In genomic region chr1:116990612-116991151, GRCh38 we compare ENCODE assay signal across 9 cellular contexts. TPM values are rescaled to one million over a fixed set of nuclear protein-coding genes. Genes with fewer than 3 reads are reported as not detected.
DNase-seq lines count a peak whose midpoint lies in the region; ATAC-seq and TF ChIP-seq lines count a peak whose summit lies in the region.
"Had no signal": no experiment of that assay in that cellular context is flagged by ENCODE, and none has a peak within 500 bp of the region (broad histone marks: within the 10 kb centered on the region; RNA-seq: fewer than 3 reads in every experiment).

No MANE protein-coding gene starts in this region.

- ATAC-seq in left lobe of liver (peak; percentile 60), GM18502 (IDR thresholded peaks at IDR 0.05; ENCODE audit: poor library complexity, unreplicated experiment) (no peak), GM21447 (IDR thresholded peaks at IDR 0.05; ENCODE audit: unreplicated experiment) (no peak)

- peak; percentile 80 for DNase-seq in NCI-H2171 (lab: John Stamatoyannopoulos, UW)
- peak; percentile 98 for DNase-seq in MCF 10A (ENCODE audit: unreplicated experiment)
- no peak for DNase-seq in left lobe of liver (ENCODE audit: low spot score)
- peak; percentile 74 to 86 for DNase-seq in tibial nerve (ENCODE audit: low spot score in 2 of 2)
- DNase-seq in NCI-H526 (lab: John Stamatoyannopoulos, UW) = no peak
- DNase-seq in NCI-H2227 treated with DMSO at 0.1 percent for 48 hours (lab: John Stamatoyannopoulos, UW) = no peak

- peaks cover 30% of the 10 kb centered on the region for H3K4me1 Mint-ChIP-seq in MCF 10A (ENCODE audit: insufficient read depth, unreplicated experiment)

- H3K4me3 Mint-ChIP-seq in MCF 10A (ENCODE audit: unreplicated experiment) = peak overlapping the region; percentile 2

- H3K36me3 Mint-ChIP-seq in MCF 10A (ENCODE audit: insufficient read depth, unreplicated experiment) = peaks cover 13% of the 10 kb centered on the region
- H3K36me3 Mint-ChIP-seq: activated naive CD4-positive, alpha-beta T cell treated with anti-CD3 and anti-CD28 coated beads, Interleukin-2, amount 50 U/mL, for 24 hours had no signal

- peak overlapping the region; percentile 89 for H3K27ac Mint-ChIP-seq in MCF 10A (ENCODE audit: low read depth, unreplicated experiment)
- H3K27ac Mint-ChIP-seq: activated naive CD4-positive, alpha-beta T cell treated with anti-CD3 and anti-CD28 coated beads, Interleukin-2, amount 50 U/mL, for 24 hours had no signal

- H3K27ac ChIP-seq in tibial nerve = peak overlapping the region in 2 of 4 donors; percentile 36 to 49

- no peak for TF ChIP-seq CTCF in MCF 10A (IDR thresholded peaks at IDR 0.05; ENCODE audit: unreplicated experiment)
- TF ChIP-seq CTCF in tibial nerve (IDR thresholded peaks at IDR 0.05) = no peak

- H3K9me3 Mint-ChIP-seq in MCF 10A (ENCODE audit: unreplicated experiment) = peaks cover 8% of the 10 kb centered on the region
- H3K9me3 Mint-ChIP-seq: activated naive CD4-positive, alpha-beta T cell treated with anti-CD3 and anti-CD28 coated beads, Interleukin-2, amount 50 U/mL, for 24 hours had no signal

- peak in 1 of 2 donors; percentile 81 for TF ChIP-seq EP300 in tibial nerve (IDR thresholded peaks at IDR 0.05)

- no peak for TF ChIP-seq POLR2A in tibial nerve (IDR thresholded peaks at IDR 0.05)

- BruUV-seq in MCF 10A (replicated peaks; lab: Mats Ljungman, UMichigan) = no TSS peak

- intact Hi-C loops in MCF 10A (cut with micrococcal nuclease) = no loop called here

- no peaks in the 10 kb centered on the region for H3K27me3 Mint-ChIP-seq in MCF 10A (ENCODE audit: insufficient read depth, unreplicated experiment)
- H3K27me3 Mint-ChIP-seq: activated naive CD4-positive, alpha-beta T cell treated with anti-CD3 and anti-CD28 coated beads, Interleukin-2, amount 50 U/mL, for 24 hours had no signal

- no peaks in the 10 kb centered on the region for H3K36me3 ChIP-seq in tibial nerve

- no peaks in the 10 kb centered on the region for H3K27me3 ChIP-seq in tibial nerve

- CTCF ChIA-PET in MCF 10A (lab: Yijun Ruan, JAX) = interaction anchor here (0.6 to 0.7 kb wide), 2 partner anchors 37 to 65 kb away, joined by 3 read pairs; no protein-coding TSS in a partner anchor

- POLR2A ChIA-PET in MCF 10A (lab: Yijun Ruan, JAX) = interaction anchor here (0.6 to 1.5 kb wide), 10 partner anchors 9 to 313 kb away, joined by 3 to 5 read pairs (median 4); no protein-coding TSS in a partner anchor

- no peaks in the 10 kb centered on the region for H3K9me3 ChIP-seq in tibial nerve

- peaks cover 0 to 22% (median 3%) of the 10 kb centered on the region in 4 donors for H3K4me1 ChIP-seq in tibial nerve

- H3K4me3 ChIP-seq in tibial nerve = no peak overlapping the region

- 41 to 53% methylated on average over 12 of the region's 12 CpGs for WGBS in tibial nerve, 2 donors

RNA-seq across cellular contexts. Expression of gene CD101, which starts 10.9 kb away (rescaled TPM):
- total RNA-seq in MCF 10A (2022) (0.37 and 0.42 TPM in 2 replicates), left lobe of liver (0.15 TPM), tibial nerve (1 to 10 TPM in 1 of 4 donors, under 1 TPM in 2, not detected in 1; under 0.01 to 2.9 (median 0.59) TPM)

Comparison
In these comparisons a context has a peak if more than half of its experiments do, and no peak if none do; other contexts are left out.
1. DNase-seq: peak in NCI-H2171 (single experiment), MCF 10A (single experiment) and tibial nerve (2 of 2); none in left lobe of liver (single experiment), NCI-H526 (0 of 2) and NCI-H2227 treated with DMSO at 0.1 percent for 48 hours (single experiment).